Comparison of ENCODE assay signal across 22 cellular contexts in genomic region chr12:31970199-31970598, GRCh38. TPM values are rescaled to one million over a fixed set of nuclear protein-coding genes. Genes with fewer than 3 reads are reported as not detected.
DNase-seq lines count a peak whose midpoint lies in the region; ATAC-seq and TF ChIP-seq lines count a peak whose summit lies in the region.
"Had no signal": no experiment of that assay in that cellular context is flagged by ENCODE, and none has a peak within 500 bp of the region (broad histone marks: within the 10 kb centered on the region; RNA-seq: fewer than 3 reads in every experiment).

No MANE protein-coding gene starts in this region.

- H3K4me3 ChIP-seq in hepatocyte, result no peak overlapping the region
- H3K4me3 ChIP-seq: pancreas, SJSA1, tibial artery had no signal

- peaks cover 16% of the 10 kb centered on the region for H3K36me3 ChIP-seq in hepatocyte (replicated peaks; ENCODE audit: insufficient read depth, low read depth)
- H3K36me3 ChIP-seq: pancreas had no signal

- no peaks in the 10 kb centered on the region for H4K20me1 ChIP-seq in hepatocyte (ENCODE audit: insufficient read depth, poor library complexity, severe bottlenecking)

- no peaks in the 10 kb centered on the region for H3K9me3 Mint-ChIP-seq in activated naive CD4-positive, alpha-beta T cell treated with anti-CD3 and anti-CD28 coated beads, Interleukin-2, amount 50 U/mL, for 24 hours
- H3K9me3 Mint-ChIP-seq in activated B cell treated with CpG ODN at 0.5 μM for 24 hours, result no peaks in the 10 kb centered on the region

- H3K36me3 Mint-ChIP-seq in activated naive CD4-positive, alpha-beta T cell treated with anti-CD3 and anti-CD28 coated beads, Interleukin-2, amount 50 U/mL, for 24 hours, result peaks cover 62% of the 10 kb centered on the region
- peaks cover 90% of the 10 kb centered on the region for H3K36me3 Mint-ChIP-seq in activated B cell treated with CpG ODN at 0.5 μM for 24 hours (ENCODE audit: low read depth)

- no peak overlapping the region for H2AFZ ChIP-seq in hepatocyte

- TF ChIP-seq CTCF in activated B cell treated with CpG ODN at 0.5 μM for 24 hours (IDR thresholded peaks at IDR 0.05) (no peak), hepatocyte (IDR thresholded peaks at IDR 0.05; ENCODE audit: poor library complexity) (no peak), GM10248 (IDR thresholded peaks at IDR 0.05; ENCODE audit: control extremely low read depth, extremely low read depth, low read depth, missing control alignments) (no peak)

- ATAC-seq in activated B cell treated with CpG ODN at 0.5 μM for 24 hours (ENCODE audit: low read depth) (no peak), HG02798 (IDR thresholded peaks at IDR 0.05; ENCODE audit: poor library complexity, unreplicated experiment) (no peak)
- ATAC-seq: left cardiac atrium; sciatic nerve; stimulated activated naive CD8-positive, alpha-beta T cell treated with anti-CD3 and anti-CD28 coated beads, Interleukin-15, Interleukin-2, amounts not matched to agents 100 U/mL and 50 U/mL, for 24 hours had no signal

- peaks cover 98% of the 10 kb centered on the region for H3K79me2 ChIP-seq in hepatocyte

- CTCF ChIA-PET in activated B cell treated with CpG ODN at 0.5 μM for 24 hours (lab: Charles Lee) (no interaction called here), GM10248 (lab: Yijun Ruan, JAX) (interaction anchor here (0.6 to 1.3 kb wide), 2 partner anchors 10 to 288 kb away, joined by 3 to 4 read pairs; no protein-coding TSS in a partner anchor)

- H3K9me3 ChIP-seq in hepatocyte (ENCODE audit: low read depth), result peaks cover 13% of the 10 kb centered on the region
- H3K9me3 ChIP-seq: pancreas, SJSA1, tibial artery had no signal

- peak overlapping the region; percentile 5 for H3K27ac ChIP-seq in hepatocyte
- H3K27ac ChIP-seq: SJSA1, tibial artery had no signal

- H3K4me2 ChIP-seq in hepatocyte, result no peak overlapping the region

- DNase-seq in activated naive CD4-positive, alpha-beta T cell (lab: John Stamatoyannopoulos, UW), result no peak
- DNase-seq in activated B cell treated with CpG ODN at 0.5 μM for 24 hours, result no peak
- no peak for DNase-seq in hepatocyte (ENCODE audit: low spot score)
- DNase-seq in renal cortical epithelial cell (ENCODE audit: low read depth), result peak; percentile 72
- no peak for DNase-seq in GM10248 (ENCODE audit: extremely low spot score)
- DNase-seq in amygdala (lab: John Stamatoyannopoulos, UW), result no peak
- DNase-seq: activated CD4-positive, alpha-beta T cell treated with anti-CD3 and anti-CD28 coated beads for 48 hours; C1 segment of cervical spinal cord; DMS153; glutamatergic neuron; left cardiac atrium; mesendoderm; NCI-H1105; NCI-H2029; pancreas; stimulated activated naive CD8-positive, alpha-beta T cell treated with anti-CD3 and anti-CD28 coated beads, Interleukin-15, Interleukin-2, amounts not matched to agents 100 U/mL and 50 U/mL, for 24 hours; tibial artery had no signal

- no peaks in the 10 kb centered on the region for H3K27me3 Mint-ChIP-seq in activated naive CD4-positive, alpha-beta T cell treated with anti-CD3 and anti-CD28 coated beads, Interleukin-2, amount 50 U/mL, for 24 hours
- no peaks in the 10 kb centered on the region for H3K27me3 Mint-ChIP-seq in activated B cell treated with CpG ODN at 0.5 μM for 24 hours
- H3K27me3 Mint-ChIP-seq: dendritic cell treated with granulocyte-macrophage colony-stimulating factor and Interleukin-4, amounts not matched to agents 40 ng/mL and 50 ng/mL, for 4 days had no signal

- POLR2A ChIA-PET in activated B cell treated with CpG ODN at 0.5 μM for 24 hours (lab: Charles Lee), result interaction anchor here (0.6 to 1.5 kb wide), 5 partner anchors 9 to 255 kb away, joined by 3 to 9 read pairs (median 6); partner anchors contain the start of gene RESF1
- POLR2A ChIA-PET in GM10248 (lab: Yijun Ruan, JAX), result no interaction called here

- intact Hi-C loops in activated B cell treated with CpG ODN at 0.5 μM for 24 hours (cut with micrococcal nuclease), result no loop called here

- H3K4me1 Mint-ChIP-seq in activated naive CD4-positive, alpha-beta T cell treated with anti-CD3 and anti-CD28 coated beads, Interleukin-2, amount 50 U/mL, for 24 hours, result peaks cover 59% of the 10 kb centered on the region
- H3K4me1 Mint-ChIP-seq in activated B cell treated with CpG ODN at 0.5 μM for 24 hours, result peaks cover 61% of the 10 kb centered on the region

- no peak overlapping the region for H3K4me3 Mint-ChIP-seq in activated naive CD4-positive, alpha-beta T cell treated with anti-CD3 and anti-CD28 coated beads, Interleukin-2, amount 50 U/mL, for 24 hours
- no peak overlapping the region for H3K4me3 Mint-ChIP-seq in activated B cell treated with CpG ODN at 0.5 μM for 24 hours
- H3K4me3 Mint-ChIP-seq: dendritic cell treated with granulocyte-macrophage colony-stimulating factor and Interleukin-4, amounts not matched to agents 40 ng/mL and 50 ng/mL, for 4 days had no signal

- H3K4me1 ChIP-seq in hepatocyte (ENCODE audit: insufficient read depth), result no peaks in the 10 kb centered on the region
- H3K4me1 ChIP-seq: SJSA1 had no signal

- H3K27ac Mint-ChIP-seq in activated naive CD4-positive, alpha-beta T cell treated with anti-CD3 and anti-CD28 coated beads, Interleukin-2, amount 50 U/mL, for 24 hours, result peak overlapping the region; percentile 14
- H3K27ac Mint-ChIP-seq in activated B cell treated with CpG ODN at 0.5 μM for 24 hours, result peak overlapping the region; percentile 37
- H3K27ac Mint-ChIP-seq: dendritic cell treated with granulocyte-macrophage colony-stimulating factor and Interleukin-4, amounts not matched to agents 40 ng/mL and 50 ng/mL, for 4 days had no signal

- H3K27me3 ChIP-seq in hepatocyte, result no peaks in the 10 kb centered on the region
- H3K27me3 ChIP-seq: pancreas, SJSA1, tibial artery had no signal

- no peaks in the 10 kb centered on the region for H3K9me2 ChIP-seq in hepatocyte (replicated peaks; ENCODE audit: insufficient read depth)

RNA-seq across cellular contexts. Expression of gene RESF1, which starts 11.0 kb away (rescaled TPM):
- total RNA-seq in activated B cell treated with CpG ODN at 0.5 μM for 24 hours (286 and 299 TPM in 2 replicates), hepatocyte (63.8 and 91.5 TPM in 2 replicates), renal cortical epithelial cell (20.5 and 88.5 TPM in 2 replicates)
- polyA plus RNA-seq in hepatocyte, result 23.9 and 28.8 TPM in 2 replicates
